19 cellular contexts compared by ENCODE assay signal in the genomic region with DNA sequence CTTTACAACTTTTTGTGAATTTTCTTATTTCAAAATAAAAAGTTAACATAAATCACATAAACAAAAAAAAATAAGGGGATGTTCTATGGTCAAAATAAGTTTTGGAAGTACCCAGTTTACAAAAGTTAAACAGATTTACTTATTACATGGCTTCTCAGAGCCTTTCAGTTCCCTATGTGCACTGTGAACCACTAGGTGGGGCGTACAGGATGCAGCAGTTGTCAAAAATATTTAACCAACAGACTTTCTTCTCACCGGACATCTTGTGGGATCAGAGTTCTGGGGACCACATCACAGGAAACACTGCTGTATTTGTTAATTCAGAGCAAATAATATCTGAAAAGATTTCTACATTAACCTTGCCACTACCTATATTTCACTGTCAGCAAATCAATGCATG.
DNase-seq lines count a peak whose midpoint lies in the region; ATAC-seq and TF ChIP-seq lines count a peak whose summit lies in the region.
"Had no signal": no experiment of that assay in that cellular context is flagged by ENCODE, and none has a peak within 500 bp of the region (broad histone marks: within the 10 kb centered on the region; RNA-seq: fewer than 3 reads in every experiment).

No MANE protein-coding gene starts in this region.

- no peak overlapping the region for H3K4me3 ChIP-seq in SK-N-SH (ENCODE audit: low read depth in 2 of 2, low read length in 1 of 2)
- H3K4me3 ChIP-seq in astrocyte of the spinal cord (ENCODE audit: low read depth, low read length), result no peak overlapping the region
- H3K4me3 ChIP-seq in upper lobe of left lung, result no peak overlapping the region
- H3K4me3 ChIP-seq: esophagus muscularis mucosa, HAP-1, right atrium auricular region had no signal

- H2AFZ ChIP-seq in SK-N-SH (ENCODE audit: low read depth), result no peak overlapping the region

- POLR2A ChIA-PET in SK-N-SH (lab: Yijun Ruan, JAX), result no interaction called here

- no peaks in the 10 kb centered on the region for H3K27me3 ChIP-seq in SK-N-SH (ENCODE audit: insufficient read depth)
- H3K27me3 ChIP-seq in upper lobe of left lung, result no peaks in the 10 kb centered on the region
- H3K27me3 ChIP-seq: esophagus muscularis mucosa, right atrium auricular region had no signal

- H4K20me1 ChIP-seq in SK-N-SH (ENCODE audit: insufficient read depth), result no peaks in the 10 kb centered on the region

- TF ChIP-seq CTCF in SK-N-SH (IDR thresholded peaks at IDR 0.05) (peak; percentile 30; the same call in 1 of the 2 replicates), astrocyte of the spinal cord (IDR thresholded peaks at IDR 0.05; ENCODE audit: low read depth, low read length) (peak; percentile 17), upper lobe of left lung (IDR thresholded peaks at IDR 0.05) (no peak)

- H3K4me2 ChIP-seq in SK-N-SH, result no peak overlapping the region

- WGBS in SK-N-SH (ENCODE audit: low lambda C conversion rate), result 62% methylated on average over 2 of the region's 2 CpGs
- 59 to 69% methylated on average over 2 of the region's 2 CpGs for WGBS in upper lobe of left lung, 2 donors

- CTCF ChIA-PET in SK-N-SH (lab: Yijun Ruan, JAX), result no interaction called here

- H3K9me2 ChIP-seq in SK-N-SH, result no peaks in the 10 kb centered on the region

- ATAC-seq in SK-N-SH treated with all-trans-retinoic acid at 6 μM for 48 hours (no peak), upper lobe of left lung (ENCODE audit: low FRiP score in 2 of 2) (no peak), GM21360 (IDR thresholded peaks at IDR 0.05; ENCODE audit: unreplicated experiment) (no peak)
- ATAC-seq: naive thymus-derived CD4-positive, alpha-beta T cell had no signal

- H3F3A ChIP-seq in SK-N-SH (replicated peaks; ENCODE audit: insufficient read depth), result no peaks in the 10 kb centered on the region

- H3K4me1 ChIP-seq in SK-N-SH (ENCODE audit: control insufficient read depth in 1 of 2, insufficient read depth in 2 of 2, low read depth in 1 of 2, low read length in 1 of 2) (no peaks in the 10 kb centered on the region), upper lobe of left lung (no peaks in the 10 kb centered on the region)
- H3K4me1 ChIP-seq: esophagus muscularis mucosa, right atrium auricular region had no signal

- H3K27ac ChIP-seq in SK-N-SH (ENCODE audit: low read depth in 2 of 2, low read length in 1 of 2), result no peak overlapping the region
- no peak overlapping the region for H3K27ac ChIP-seq in upper lobe of left lung
- H3K27ac ChIP-seq: esophagus muscularis mucosa, right atrium auricular region had no signal

- H3K9me3 ChIP-seq in SK-N-SH (no peaks in the 10 kb centered on the region), upper lobe of left lung (no peaks in the 10 kb centered on the region)
- H3K9me3 ChIP-seq: esophagus muscularis mucosa, HAP-1, right atrium auricular region had no signal

- TF ChIP-seq POLR2A in upper lobe of left lung (IDR thresholded peaks at IDR 0.05), result no peak

- no peaks in the 10 kb centered on the region for H3K79me2 ChIP-seq in SK-N-SH (ENCODE audit: insufficient read depth)

- H3K36me3 ChIP-seq in SK-N-SH (replicated peaks in 1 of 2; ENCODE audit: control insufficient read depth in 1 of 2, insufficient read depth in 2 of 2, low read length in 1 of 2) (peaks cover 11 to 16% of the 10 kb centered on the region in 2 experiments), upper lobe of left lung (no peaks in the 10 kb centered on the region)
- H3K36me3 ChIP-seq: HAP-1, right atrium auricular region had no signal

- TF ChIP-seq RAD21 in SK-N-SH (IDR thresholded peaks at IDR 0.05; ENCODE audit: low read length), result no peak

- DNase-seq in SK-N-SH (no peak), NAMALWA (ENCODE audit: low spot score) (peak; percentile 2), astrocyte of the spinal cord (ENCODE audit: low read depth, low spot score) (no peak), upper lobe of left lung (no peak), NCI-H526 treated with DMSO at 0.1 percent for 48 hours (lab: John Stamatoyannopoulos, UW) (no peak)
- DNase-seq in activated CD8-positive, alpha-beta memory T cell treated with anti-CD3 and anti-CD28 coated beads for 24 hours, result no peak
- DNase-seq: activated CD4-positive, alpha-beta T cell treated with anti-CD3 and anti-CD28 coated beads for 1 hour; C1 segment of cervical spinal cord; effector memory CD4-positive, alpha-beta T cell; naive thymus-derived CD4-positive, alpha-beta T cell; NCI-H1694 treated with DMSO at 0.1 percent for 48 hours; NCI-H2227 treated with DMSO at 0.1 percent for 48 hours; NK-92 treated with Interleukin-12 subunit alpha and Interleukin-12 subunit beta, amount 100 ng/mL, for 24 hours; stimulated activated CD8-positive, alpha-beta memory T cell treated with anti-CD3 and anti-CD28 coated beads, Interleukin-4, amount 100 ng/mL, for 48 hours had no signal

- no peak for TF ChIP-seq EP300 in SK-N-SH (IDR thresholded peaks at IDR 0.05; ENCODE audit: borderline replicate concordance in 1 of 2, low read depth in 1 of 2, low read length in 1 of 2)
- TF ChIP-seq EP300 in upper lobe of left lung (IDR thresholded peaks at IDR 0.05), result no peak

- no peak overlapping the region for H3K9ac ChIP-seq in SK-N-SH

- in situ Hi-C loops in astrocyte of the spinal cord (cut with HindIII; ENCODE audit: low sequenced_read_pairs), result no loop called here

TF ChIP-seq in SK-N-SH, 30 proteins besides CTCF, POLR2A, EP300 and RAD21 (continues in another document):
- TF ChIP-seq, protein P1, sequence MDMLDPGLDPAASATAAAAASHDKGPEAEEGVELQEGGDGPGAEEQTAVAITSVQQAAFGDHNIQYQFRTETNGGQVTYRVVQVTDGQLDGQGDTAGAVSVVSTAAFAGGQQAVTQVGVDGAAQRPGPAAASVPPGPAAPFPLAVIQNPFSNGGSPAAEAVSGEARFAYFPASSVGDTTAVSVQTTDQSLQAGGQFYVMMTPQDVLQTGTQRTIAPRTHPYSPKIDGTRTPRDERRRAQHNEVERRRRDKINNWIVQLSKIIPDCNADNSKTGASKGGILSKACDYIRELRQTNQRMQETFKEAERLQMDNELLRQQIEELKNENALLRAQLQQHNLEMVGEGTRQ (IDR thresholded peaks at IDR 0.05; ENCODE audit: borderline replicate concordance, low read depth, low read length), result no peak
- TF ChIP-seq GABPA (IDR thresholded peaks at IDR 0.05; ENCODE audit: low read depth) (no peak), FOXJ3 (CRISPR knock-in tag; IDR thresholded peaks at IDR 0.05) (no peak), NRF1 (IDR thresholded peaks at IDR 0.05; ENCODE audit: low read depth, low read length) (no peak), FOSL2 (IDR thresholded peaks at IDR 0.05; ENCODE audit: borderline replicate concordance, low read depth) (no peak), JUND (IDR thresholded peaks at IDR 0.05) (no peak), SIN3A (IDR thresholded peaks at IDR 0.05; ENCODE audit: borderline replicate concordance, low read depth, low read length) (no peak), CHD2 (IDR thresholded peaks at IDR 0.05; ENCODE audit: low read length, partially characterized antibody) (no peak), RXRA (IDR thresholded peaks at IDR 0.05; ENCODE audit: borderline replicate concordance, low read depth) (no peak), MEF2A (IDR thresholded peaks at IDR 0.05; ENCODE audit: borderline replicate concordance, low read depth) (no peak)
- TF ChIP-seq, protein P2, sequence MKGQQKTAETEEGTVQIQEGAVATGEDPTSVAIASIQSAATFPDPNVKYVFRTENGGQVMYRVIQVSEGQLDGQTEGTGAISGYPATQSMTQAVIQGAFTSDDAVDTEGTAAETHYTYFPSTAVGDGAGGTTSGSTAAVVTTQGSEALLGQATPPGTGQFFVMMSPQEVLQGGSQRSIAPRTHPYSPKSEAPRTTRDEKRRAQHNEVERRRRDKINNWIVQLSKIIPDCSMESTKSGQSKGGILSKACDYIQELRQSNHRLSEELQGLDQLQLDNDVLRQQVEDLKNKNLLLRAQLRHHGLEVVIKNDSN (IDR thresholded peaks at IDR 0.05; ENCODE audit: borderline replicate concordance, low read depth), result no peak

TF ChIP-seq in SK-N-SH treated with all-trans-retinoic acid at 6 μM for 48 hours, 23 proteins besides CTCF, POLR2A, EP300 and RAD21:
- TF ChIP-seq PPARA (CRISPR knock-in tag; IDR thresholded peaks at IDR 0.05; ENCODE audit: borderline replicate concordance) (no peak), ISL1 (CRISPR knock-in tag; IDR thresholded peaks at IDR 0.05) (no peak), ZFP3 (CRISPR knock-in tag; IDR thresholded peaks at IDR 0.05) (no peak), PATZ1 (CRISPR knock-in tag; IDR thresholded peaks at IDR 0.05; ENCODE audit: borderline replicate concordance) (no peak), CSDC2 (CRISPR knock-in tag; IDR thresholded peaks at IDR 0.05) (no peak), ZFP30 (CRISPR knock-in tag; IDR thresholded peaks at IDR 0.05) (no peak)

Comparison
In these comparisons a context has a peak if more than half of its experiments do, and no peak if none do; other contexts are left out.
1. CTCF ChIP-seq: peak in SK-N-SH (single experiment) and astrocyte of the spinal cord (single experiment); none in upper lobe of left lung (0 of 6).